Comparison of ENCODE assay signal across 18 cellular contexts in the genomic region with DNA sequence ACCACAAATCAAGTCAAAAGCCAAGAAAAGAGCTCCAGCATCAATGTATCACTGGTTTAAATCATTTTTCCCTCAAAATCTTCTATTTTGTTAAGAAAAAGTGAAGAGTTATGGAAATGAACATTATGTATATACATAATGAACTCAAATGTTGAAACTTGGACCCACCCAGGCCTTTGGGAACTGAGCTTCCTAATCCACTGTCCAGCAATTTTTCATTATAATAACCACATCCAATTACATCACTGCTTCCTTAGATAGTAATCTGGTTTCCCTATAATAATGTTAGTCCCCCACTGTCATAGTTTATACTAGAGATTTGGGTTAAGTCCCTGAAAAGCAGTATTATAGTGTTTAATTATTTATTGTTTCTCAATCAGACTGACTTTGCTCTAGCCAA.
"Had no signal": no experiment of that assay in that cellular context is flagged by ENCODE, and none has a peak within 500 bp of the region (broad histone marks: within the 10 kb centered on the region; RNA-seq: fewer than 3 reads in every experiment).

No MANE protein-coding gene starts in this region.

- H3K9me3 ChIP-seq: MG63 had no signal

- DNase-seq: IMR-90, Karpas-422, KG1, MG63, NCI-H1092, NCI-H1105 treated with DMSO at 0.1 percent for 48 hours, NCI-H1417 treated with DMSO at 0.1 percent for 48 hours, NCI-H1694 treated with DMSO at 0.1 percent for 48 hours, NCI-H1930, NCI-H2081, NCI-H2107, NCI-H2227 treated with DMSO at 0.1 percent for 48 hours, NCI-H524, NCI-H526 treated with DMSO at 0.1 percent for 48 hours, NCI-H748 treated with DMSO at 0.1 percent for 48 hours, PC-3, SHP77 had no signal

- H3K4me3 ChIP-seq: MG63 had no signal

- H3K27me3 ChIP-seq: MG63 had no signal

- H3K36me3 ChIP-seq: MG63 had no signal

- H3K27ac ChIP-seq: RWPE1 had no signal
